11 cellular contexts compared by ENCODE assay signal in the genomic region with DNA sequence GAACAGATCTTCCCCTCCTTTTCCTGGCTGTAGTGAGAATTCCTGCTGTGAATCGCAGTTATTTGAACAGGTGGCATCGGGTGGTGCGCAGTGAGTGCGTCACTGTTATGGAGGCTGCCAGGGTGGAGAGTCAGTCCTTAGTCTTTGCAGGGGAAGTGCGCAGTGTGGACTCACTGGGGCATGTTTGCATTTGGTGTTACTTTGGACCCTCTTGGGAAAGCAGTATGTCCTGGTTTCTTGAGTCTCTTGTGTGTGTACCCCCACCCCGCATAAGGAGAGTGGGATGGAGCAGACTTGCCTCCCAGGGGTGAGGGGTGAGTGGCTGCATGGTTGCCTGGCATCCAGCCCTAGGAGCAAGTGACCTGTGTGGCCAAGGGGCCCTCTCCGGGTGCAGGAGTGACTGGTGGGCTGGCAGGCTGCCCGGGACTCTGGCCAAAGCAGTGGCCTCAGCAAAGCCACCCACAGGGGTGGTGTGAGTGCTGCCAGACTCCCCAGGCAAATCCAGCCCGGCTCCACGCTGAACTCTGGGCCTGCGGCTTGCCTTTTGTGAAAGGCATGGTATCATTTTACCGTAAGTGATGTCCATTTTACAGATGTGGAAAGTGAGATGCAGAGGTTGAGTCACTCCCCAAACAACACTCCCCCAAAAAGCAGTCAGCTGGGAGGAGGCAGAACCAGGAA. TPM values are rescaled to one million over a fixed set of nuclear protein-coding genes. Genes with fewer than 3 reads are reported as not detected.
A peak's percentile ranks its signal among the peaks of the same experiment; 100 is the strongest.
DNase-seq lines count a peak whose midpoint lies in the region; ATAC-seq and TF ChIP-seq lines count a peak whose summit lies in the region.
"Had no signal": no experiment of that assay in that cellular context is flagged by ENCODE, and none has a peak within 500 bp of the region (broad histone marks: within the 10 kb centered on the region; RNA-seq: fewer than 3 reads in every experiment).

No MANE protein-coding gene starts in this region.

- WGBS in lung, 2 donors: 57 to 76% methylated on average over 12 of the region's 12 CpGs

- H3K27me3 ChIP-seq in brain microvascular endothelial cell (replicated peaks): no peaks in the 10 kb centered on the region
- H3K27me3 ChIP-seq in lung (ENCODE audit: control insufficient read depth, insufficient read depth): no peaks in the 10 kb centered on the region
- H3K27me3 ChIP-seq in WERI-Rb-1 (ENCODE audit: insufficient read depth, low read depth, severe bottlenecking): no peaks in the 10 kb centered on the region
- H3K27me3 ChIP-seq: spleen had no signal

- no peak for TF ChIP-seq CTCF in brain microvascular endothelial cell (IDR thresholded peaks at IDR 0.05; ENCODE audit: low read depth, low read length, missing control alignments)
- no peak for TF ChIP-seq CTCF in lung (IDR thresholded peaks at IDR 0.05; ENCODE audit: control extremely low read depth, extremely low read depth)
- TF ChIP-seq CTCF in WERI-Rb-1 (IDR thresholded peaks at IDR 0.05; ENCODE audit: low read depth, low read length): no peak

- peaks cover 0 to 6% of the 10 kb centered on the region in 2 donors for H3K9me3 ChIP-seq in lung (ENCODE audit: control insufficient read depth in 2 of 2, insufficient read depth in 1 of 2, low read length in 1 of 2)
- no peaks in the 10 kb centered on the region for H3K9me3 ChIP-seq in WERI-Rb-1 (ENCODE audit: severe bottlenecking)
- H3K9me3 ChIP-seq: spleen had no signal

- no peak overlapping the region for H3K4me3 ChIP-seq in brain microvascular endothelial cell (ENCODE audit: low read depth, low read length)
- H3K4me3 ChIP-seq in lung: no peak overlapping the region
- no peak overlapping the region for H3K4me3 ChIP-seq in WERI-Rb-1 (ENCODE audit: low read depth, low read length)
- H3K4me3 ChIP-seq: spleen had no signal

- in situ Hi-C loops in brain microvascular endothelial cell (cut with HindIII; ENCODE audit: low pct_ligation_motif_present, low sequenced_read_pairs): loop anchor here (25.0 kb wide), 1 partner anchor 152 kb away; the partner anchor contains the start of gene FLNB

- H3K36me3 ChIP-seq in brain microvascular endothelial cell (replicated peaks) (peaks cover 95% of the 10 kb centered on the region), lung (ENCODE audit: control insufficient read depth in 2 of 2, insufficient read depth in 2 of 2, low read length in 2 of 2) (peaks cover 0 to 26% of the 10 kb centered on the region in 2 donors), WERI-Rb-1 (no peaks in the 10 kb centered on the region)

- ATAC-seq in lung (ENCODE audit: insufficient read depth, low FRiP score): no peak
- ATAC-seq in HG03520 (IDR thresholded peaks at IDR 0.05; ENCODE audit: unreplicated experiment): no peak
- ATAC-seq: activated CD8-positive, alpha-beta T cell treated with anti-CD3 and anti-CD28 coated beads, Interleukin-2, amount 10 ng/mL, durations not matched to agents 7 days and 5 days; esophagus mucosa had no signal

- DNase-seq in NCI-H2227 (lab: John Stamatoyannopoulos, UW; ENCODE audit: unreplicated experiment): peak; percentile 23
- no peak for DNase-seq in NCI-H2227 treated with DMSO at 0.1 percent for 48 hours (lab: John Stamatoyannopoulos, UW)
- DNase-seq in brain microvascular endothelial cell: no peak
- peak; percentile 75 for DNase-seq in lung (ENCODE audit: low spot score)
- DNase-seq in activated naive CD4-positive, alpha-beta T cell (lab: John Stamatoyannopoulos, UW): no peak
- DNase-seq in WERI-Rb-1: no peak
- DNase-seq in 8988T: no peak
- DNase-seq: activated CD8-positive, alpha-beta T cell treated with anti-CD3 and anti-CD28 coated beads, Interleukin-2, amount 10 ng/mL, durations not matched to agents 7 days and 5 days; spleen had no signal

- H3K4me1 ChIP-seq in lung (ENCODE audit: control insufficient read depth in 2 of 2, insufficient read depth in 2 of 2, low read length in 2 of 2): peaks cover 4 to 9% of the 10 kb centered on the region in 2 donors

- H3K27ac ChIP-seq in brain microvascular endothelial cell: peak overlapping the region; percentile 1
- peak overlapping the region; percentile 4 to 82 for H3K27ac ChIP-seq in lung (ENCODE audit: low read depth in 1 of 2, low read length in 1 of 2)
- H3K27ac ChIP-seq in WERI-Rb-1: no peak overlapping the region

RNA-seq across cellular contexts. Expression of gene DNASE1L3, which starts 46.4 kb away (rescaled TPM):
- 1 to 10 TPM; 1.2 to 2.2 TPM for total RNA-seq in lung
- polyA plus RNA-seq in lung: 10 to 100 TPM in 1 of 2 donors, 1 to 10 TPM in 1; 2.5 to 10.7 TPM
- total RNA-seq: activated CD8-positive, alpha-beta T cell treated with anti-CD3 and anti-CD28 coated beads, Interleukin-2, amount 10 ng/mL, durations not matched to agents 7 days and 5 days had no signal

Comparison
In these comparisons a context has a peak if more than half of its experiments do, and no peak if none do; other contexts are left out.
1. DNase-seq: peak in NCI-H2227 (single experiment) and lung (single experiment); none in NCI-H2227 treated with DMSO at 0.1 percent for 48 hours (single experiment), brain microvascular endothelial cell (single experiment), activated naive CD4-positive, alpha-beta T cell (0 of 4), WERI-Rb-1 (single experiment) and 8988T (single experiment).